Comparison of ENCODE assay signal across 1 cellular context in the genomic region with DNA sequence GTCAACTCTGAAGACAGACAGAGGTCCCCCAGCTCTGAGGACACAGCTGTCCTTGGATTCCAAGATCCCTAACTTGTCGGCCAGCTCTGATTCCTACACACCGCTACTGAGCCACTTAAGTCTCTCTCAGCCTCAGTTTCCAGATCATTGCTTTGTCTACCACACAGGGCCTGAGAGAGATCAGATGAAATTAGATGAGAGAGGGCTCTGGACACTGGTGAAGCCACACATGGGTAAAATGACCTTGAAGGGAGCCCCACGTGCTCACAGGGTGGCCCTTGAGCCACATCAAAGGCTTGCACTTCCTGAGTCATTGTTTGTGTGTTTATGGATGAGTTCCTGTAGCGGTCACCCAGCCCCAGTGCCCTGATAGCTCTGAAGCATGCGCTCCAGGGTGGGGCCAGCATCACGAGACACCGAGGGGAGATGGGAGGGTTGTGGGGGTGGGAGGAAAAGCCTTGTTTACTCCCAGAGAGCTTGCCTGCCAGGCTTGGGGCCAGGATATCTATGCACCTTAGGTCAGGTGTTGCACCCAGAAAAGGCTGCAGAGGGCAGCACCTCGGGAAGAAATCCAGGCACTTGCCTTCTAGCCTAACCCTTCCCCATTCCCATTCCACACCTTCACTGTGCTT.
TF ChIP-seq lines count a peak whose summit lies in the region.

No MANE protein-coding gene starts in this region.

TF ChIP-seq in HEK293, 187 proteins besides CTCF, POLR2A, EP300 and RAD21 (continued from another document):
- TF ChIP-seq, protein P1, sequence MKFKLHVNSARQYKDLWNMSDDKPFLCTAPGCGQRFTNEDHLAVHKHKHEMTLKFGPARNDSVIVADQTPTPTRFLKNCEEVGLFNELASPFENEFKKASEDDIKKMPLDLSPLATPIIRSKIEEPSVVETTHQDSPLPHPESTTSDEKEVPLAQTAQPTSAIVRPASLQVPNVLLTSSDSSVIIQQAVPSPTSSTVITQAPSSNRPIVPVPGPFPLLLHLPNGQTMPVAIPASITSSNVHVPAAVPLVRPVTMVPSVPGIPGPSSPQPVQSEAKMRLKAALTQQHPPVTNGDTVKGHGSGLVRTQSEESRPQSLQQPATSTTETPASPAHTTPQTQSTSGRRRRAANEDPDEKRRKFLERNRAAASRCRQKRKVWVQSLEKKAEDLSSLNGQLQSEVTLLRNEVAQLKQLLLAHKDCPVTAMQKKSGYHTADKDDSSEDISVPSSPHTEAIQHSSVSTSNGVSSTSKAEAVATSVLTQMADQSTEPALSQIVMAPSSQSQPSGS (tag by site-specific recombination; IDR thresholded peaks at IDR 0.05; ENCODE audit: low read depth): no peak
- no peak for TF ChIP-seq ZNF174 (tag by site-specific recombination; IDR thresholded peaks at IDR 0.05)
- TF ChIP-seq ZNF426 (tag by site-specific recombination; IDR thresholded peaks at IDR 0.05): no peak
- no peak for TF ChIP-seq ZNF341 (tag by site-specific recombination; IDR thresholded peaks at IDR 0.05; ENCODE audit: low read depth)
- TF ChIP-seq ZIC2 (tag by site-specific recombination; IDR thresholded peaks at IDR 0.05): peak; percentile 57
- TF ChIP-seq, protein P2, sequence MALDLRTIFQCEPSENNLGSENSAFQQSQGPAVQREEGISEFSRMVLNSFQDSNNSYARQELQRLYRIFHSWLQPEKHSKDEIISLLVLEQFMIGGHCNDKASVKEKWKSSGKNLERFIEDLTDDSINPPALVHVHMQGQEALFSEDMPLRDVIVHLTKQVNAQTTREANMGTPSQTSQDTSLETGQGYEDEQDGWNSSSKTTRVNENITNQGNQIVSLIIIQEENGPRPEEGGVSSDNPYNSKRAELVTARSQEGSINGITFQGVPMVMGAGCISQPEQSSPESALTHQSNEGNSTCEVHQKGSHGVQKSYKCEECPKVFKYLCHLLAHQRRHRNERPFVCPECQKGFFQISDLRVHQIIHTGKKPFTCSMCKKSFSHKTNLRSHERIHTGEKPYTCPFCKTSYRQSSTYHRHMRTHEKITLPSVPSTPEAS (tag by site-specific recombination; IDR thresholded peaks at IDR 0.05): no peak
- TF ChIP-seq, protein P3, sequence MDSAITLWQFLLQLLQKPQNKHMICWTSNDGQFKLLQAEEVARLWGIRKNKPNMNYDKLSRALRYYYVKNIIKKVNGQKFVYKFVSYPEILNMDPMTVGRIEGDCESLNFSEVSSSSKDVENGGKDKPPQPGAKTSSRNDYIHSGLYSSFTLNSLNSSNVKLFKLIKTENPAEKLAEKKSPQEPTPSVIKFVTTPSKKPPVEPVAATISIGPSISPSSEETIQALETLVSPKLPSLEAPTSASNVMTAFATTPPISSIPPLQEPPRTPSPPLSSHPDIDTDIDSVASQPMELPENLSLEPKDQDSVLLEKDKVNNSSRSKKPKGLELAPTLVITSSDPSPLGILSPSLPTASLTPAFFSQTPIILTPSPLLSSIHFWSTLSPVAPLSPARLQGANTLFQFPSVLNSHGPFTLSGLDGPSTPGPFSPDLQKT (IDR thresholded peaks at IDR 0.05; ENCODE audit: borderline replicate concordance, low read depth, low read length): no peak
- TF ChIP-seq ZSCAN23 (tag by site-specific recombination; IDR thresholded peaks at IDR 0.05): no peak
- TF ChIP-seq ZNF24 (tag by site-specific recombination; IDR thresholded peaks at IDR 0.05): no peak
- TF ChIP-seq ZNF792 (tag by site-specific recombination; IDR thresholded peaks at IDR 0.05): no peak
- no peak for TF ChIP-seq ZSCAN16 (tag by site-specific recombination; IDR thresholded peaks at IDR 0.05)
- TF ChIP-seq ZNF560 (tag by site-specific recombination; IDR thresholded peaks at IDR 0.05; ENCODE audit: borderline replicate concordance): no peak
- TF ChIP-seq, protein P4, sequence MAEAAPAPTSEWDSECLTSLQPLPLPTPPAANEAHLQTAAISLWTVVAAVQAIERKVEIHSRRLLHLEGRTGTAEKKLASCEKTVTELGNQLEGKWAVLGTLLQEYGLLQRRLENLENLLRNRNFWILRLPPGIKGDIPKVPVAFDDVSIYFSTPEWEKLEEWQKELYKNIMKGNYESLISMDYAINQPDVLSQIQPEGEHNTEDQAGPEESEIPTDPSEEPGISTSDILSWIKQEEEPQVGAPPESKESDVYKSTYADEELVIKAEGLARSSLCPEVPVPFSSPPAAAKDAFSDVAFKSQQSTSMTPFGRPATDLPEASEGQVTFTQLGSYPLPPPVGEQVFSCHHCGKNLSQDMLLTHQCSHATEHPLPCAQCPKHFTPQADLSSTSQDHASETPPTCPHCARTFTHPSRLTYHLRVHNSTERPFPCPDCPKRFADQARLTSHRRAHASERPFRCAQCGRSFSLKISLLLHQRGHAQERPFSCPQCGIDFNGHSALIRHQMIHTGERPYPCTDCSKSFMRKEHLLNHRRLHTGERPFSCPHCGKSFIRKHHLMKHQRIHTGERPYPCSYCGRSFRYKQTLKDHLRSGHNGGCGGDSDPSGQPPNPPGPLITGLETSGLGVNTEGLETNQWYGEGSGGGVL (tag by site-specific recombination; IDR thresholded peaks at IDR 0.05): peak; percentile 85
- TF ChIP-seq ZNF366 (tag by site-specific recombination; conservative IDR thresholded peaks at IDR 0.05): no peak
